ENCODE assay signal across 30 cellular contexts in the genomic region with DNA sequence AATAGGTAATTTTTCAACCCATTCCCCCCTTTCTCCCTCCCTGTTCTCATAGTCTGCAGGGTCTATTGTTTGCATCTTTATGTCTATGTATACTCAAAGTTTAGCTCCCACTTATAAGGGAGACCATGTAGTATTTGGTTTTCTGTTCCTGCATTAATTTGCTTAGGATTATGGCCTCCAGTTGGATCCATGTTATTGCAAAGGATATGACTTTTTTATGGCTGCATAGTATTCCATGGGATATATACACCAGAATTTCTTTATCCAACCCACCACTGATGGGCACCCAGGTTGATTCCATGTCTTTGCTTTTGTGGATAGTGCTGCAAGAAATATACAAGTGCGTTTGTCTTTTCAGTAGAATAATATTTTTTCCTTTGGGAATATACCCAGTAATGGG.
A peak's percentile ranks its signal among the peaks of the same experiment; 100 is the strongest.
DNase-seq lines count a peak whose midpoint lies in the region; ATAC-seq, FAIRE-seq and TF ChIP-seq lines count a peak whose summit lies in the region.
"Had no signal": no experiment of that assay in that cellular context is flagged by ENCODE, and none has a peak within 500 bp of the region (broad histone marks: within the 10 kb centered on the region; RNA-seq: fewer than 3 reads in every experiment).

No MANE protein-coding gene starts in this region.

- intact Hi-C loops in K562 (cut with micrococcal nuclease) (no loop called here), left cardiac atrium (cut with DNase I) (no loop called here)

- TF ChIP-seq POLR2A in K562 (conservative IDR thresholded peaks at IDR 0.05): no peak

- no peak overlapping the region for H2AFZ ChIP-seq in K562 (ENCODE audit: low read depth, low read length)

- H3K4me3 ChIP-seq in HEK293 (ENCODE audit: low read depth, low read length) (no peak overlapping the region), K562 (no peak overlapping the region)
- H3K4me3 ChIP-seq: A549; BLaER1; BLaER1 treated with 17β-estradiol and CSF1 and Interleukin-3, amounts not matched to agents 10 nM and 100 nM had no signal

- no peak overlapping the region for H3K4me2 ChIP-seq in K562 (ENCODE audit: insufficient read depth, low read length)
- H3K4me2 ChIP-seq: A549; BLaER1; BLaER1 treated with 17β-estradiol and CSF1 and Interleukin-3, amounts not matched to agents 10 nM and 100 nM had no signal

- TF ChIP-seq EP300 in K562 (IDR thresholded peaks at IDR 0.05; ENCODE audit: low read length): no peak

- no peaks in the 10 kb centered on the region for H3K27me3 ChIP-seq in K562 (ENCODE audit: control insufficient read depth in 2 of 2, insufficient read depth in 2 of 2, low read length in 2 of 2)
- H3K27me3 ChIP-seq: BE2C; BLaER1; BLaER1 treated with 17β-estradiol and CSF1 and Interleukin-3, amounts not matched to agents 10 nM and 100 nM had no signal

- H3K27ac ChIP-seq in HEK293 (ENCODE audit: extremely low read depth, low read depth, low read length): no peak overlapping the region
- H3K27ac ChIP-seq in K562 (ENCODE audit: extremely low read depth, low read depth, low read length): no peak overlapping the region
- H3K27ac ChIP-seq: 22Rv1; A549; BLaER1; BLaER1 treated with 17β-estradiol and CSF1 and Interleukin-3, amounts not matched to agents 10 nM and 100 nM; C4-2B had no signal

- no peaks in the 10 kb centered on the region for H3K9me1 ChIP-seq in K562 (ENCODE audit: control insufficient read depth, insufficient read depth, low read length)

- peaks cover 20% of the 10 kb centered on the region for H3K4me1 ChIP-seq in HEK293 (ENCODE audit: control insufficient read depth, insufficient read depth, low read length)
- no peaks in the 10 kb centered on the region for H3K4me1 ChIP-seq in K562 (replicated peaks in 1 of 2; ENCODE audit: control insufficient read depth in 2 of 2, insufficient read depth in 2 of 2, low read length in 2 of 2)
- H3K4me1 ChIP-seq: A549; BLaER1; BLaER1 treated with 17β-estradiol and CSF1 and Interleukin-3, amounts not matched to agents 10 nM and 100 nM; Caco-2 had no signal

- no peak for FAIRE-seq in K562 (lab: Jason Lieb, UNC)
- FAIRE-seq: A204.1, A549 had no signal

- in situ Hi-C loops in K562 (cut with MboI): no loop called here

- no peak overlapping the region for H3K9ac ChIP-seq in K562 (ENCODE audit: insufficient read depth in 1 of 2, low read depth in 2 of 2, low read length in 2 of 2)
- H3K9ac ChIP-seq: BLaER1; BLaER1 treated with 17β-estradiol and CSF1 and Interleukin-3, amounts not matched to agents 10 nM and 100 nM had no signal

- H3K79me2 ChIP-seq in K562 (ENCODE audit: control insufficient read depth, insufficient read depth, low read length): no peaks in the 10 kb centered on the region

- POLR2A ChIA-PET in HEK293 (lab: Yijun Ruan, JAX): no interaction called here
- POLR2A ChIA-PET in K562 (lab: Yijun Ruan, JAX): no interaction called here

- no TSS peak for BruUV-seq in K562 (replicated peaks; lab: Mats Ljungman, UMichigan)

- WGBS in K562 (ENCODE audit: insufficient coverage, low coverage, missing lambda C conversion rate): 0% methylated on average over 1 of the region's 1 CpG

- ATAC-seq in K562 (no peak), left cardiac atrium (no peak)
- ATAC-seq: A549; CD8-positive, alpha-beta T cell had no signal

- CTCF ChIA-PET in HEK293 (lab: Yijun Ruan, JAX): no interaction called here
- CTCF ChIA-PET in K562 (lab: Yijun Ruan, JAX; ENCODE audit: low intra/inter-chr PET ratio): no interaction called here

- TF ChIP-seq CTCF in HEK293 (tag by site-specific recombination; IDR thresholded peaks at IDR 0.05) (no peak), K562 (IDR thresholded peaks at IDR 0.05 in 2 of 3, conservative IDR thresholded peaks at IDR 0.05 in 1 of 3; ENCODE audit: insufficient read depth in 2 of 3, low read depth in 1 of 3, low read length in 3 of 3) (no peak)

- H3K9me3 ChIP-seq in HEK293 (ENCODE audit: control insufficient read depth, insufficient read depth, low read depth, low read length): no peaks in the 10 kb centered on the region
- H3K9me3 ChIP-seq in K562 (replicated peaks; ENCODE audit: control insufficient read depth, insufficient read depth, low read depth, low read length): 0 out of 2 replicates have a peak, but pooled peaks cover 1% of the 10 kb centered on the region
- H3K9me3 ChIP-seq: BE2C, BLaER1 had no signal

- H3K36me3 ChIP-seq in HEK293 (ENCODE audit: control insufficient read depth in 2 of 2, insufficient read depth in 1 of 2, low read length in 2 of 2): no peaks in the 10 kb centered on the region
- no peaks in the 10 kb centered on the region for H3K36me3 ChIP-seq in K562 (ENCODE audit: control insufficient read depth, insufficient read depth, low read length)
- H3K36me3 ChIP-seq: BE2C; BLaER1; BLaER1 treated with 17β-estradiol and CSF1 and Interleukin-3, amounts not matched to agents 10 nM and 100 nM had no signal

- no peak for DNase-seq in K562 (ENCODE audit: extremely low read depth in 1 of 4, low spot score in 3 of 4)
- DNase-seq in left cardiac atrium: no peak
- DNase-seq in hippocampal formation (lab: John Stamatoyannopoulos, UW): no peak
- DNase-seq: 8988T; ACHN; AML-193; BE2C; C1 segment of cervical spinal cord; Caco-2; Calu3; CD4-positive, alpha-beta memory T cell; CD4-positive, alpha-beta T cell; CD4-positive, CD25-positive, alpha-beta regulatory T cell; CD8-positive, alpha-beta memory T cell; CD8-positive, alpha-beta T cell; COR-L47; DMS 273 treated with DMSO at 0.1 percent for 48 hours; DMS153; DMS53; DMS79; DMS79 treated with DMSO at 0.1 percent for 48 hours; DND-41; EL had no signal

- no peak for TF ChIP-seq RAD21 in K562 (CRISPR knock-in tag; conservative IDR thresholded peaks at IDR 0.05 in 1 of 2, IDR thresholded peaks at IDR 0.05 in 1 of 2)

- no peaks in the 10 kb centered on the region for H4K20me1 ChIP-seq in K562 (replicated peaks; ENCODE audit: control insufficient read depth, insufficient read depth, low read length)
- H4K20me1 ChIP-seq: BLaER1; BLaER1 treated with 17β-estradiol and CSF1 and Interleukin-3, amounts not matched to agents 10 nM and 100 nM had no signal

TF ChIP-seq in HEK293, 187 proteins besides CTCF, POLR2A, EP300 and RAD21:
- peak; percentile 86 for TF ChIP-seq ZNF580 (tag by site-specific recombination; IDR thresholded peaks at IDR 0.05)
- TF ChIP-seq ZNF449 (tag by site-specific recombination; IDR thresholded peaks at IDR 0.05): no peak
- TF ChIP-seq ZNF146 (tag by site-specific recombination; IDR thresholded peaks at IDR 0.05): peak; percentile 95
- no peak for TF ChIP-seq ZNF514 (tag by site-specific recombination; IDR thresholded peaks at IDR 0.05)
- TF ChIP-seq HOXD13 (CRISPR knock-in tag; IDR thresholded peaks at IDR 0.05; ENCODE audit: borderline replicate concordance): no peak

TF ChIP-seq in K562, 482 proteins besides CTCF, POLR2A, EP300 and RAD21:
- peak; percentile 7 for TF ChIP-seq ZNF146 (CRISPR knock-in tag; IDR thresholded peaks at IDR 0.05; ENCODE audit: unreplicated experiment)
- TF ChIP-seq NFIC (IDR thresholded peaks at IDR 0.05): no peak

Comparison
In these comparisons a context has a peak if more than half of its experiments do, and no peak if none do; other contexts are left out.
1. Of the 44 proteins assayed by ChIP-seq in both K562 and HEK293: peak only in K562: none; only in HEK293: none; in both: ZNF146; in neither: 43.